27 cellular contexts compared by ENCODE assay signal in genomic region chr9:137836151-137836830, GRCh38. TPM values are rescaled to one million over a fixed set of nuclear protein-coding genes. Genes with fewer than 3 reads are reported as not detected.
"Had no signal": no experiment of that assay in that cellular context is flagged by ENCODE, and none has a peak within 500 bp of the region (broad histone marks: within the 10 kb centered on the region; RNA-seq: fewer than 3 reads in every experiment).

No MANE protein-coding gene starts in this region.

- H3K4me3 ChIP-seq: lower lobe of right lung, uterus had no signal

- ATAC-seq: activated T-helper 17 cell treated with anti-CD3 and anti-CD28 coated beads, Interleukin-2, amount 50 U/mL, for 72 hours; effector memory CD8-positive, alpha-beta T cell; left cardiac atrium; sciatic nerve; stimulated activated effector memory CD8-positive, alpha-beta T cell treated with anti-CD3 and anti-CD28 coated beads, Interleukin-12 subunit alpha, Interleukin-12 subunit beta, amount 100 ng/mL, for 72 hours had no signal

- H3K27ac ChIP-seq: lower lobe of right lung, uterus had no signal

- H3K9me3 ChIP-seq: lower lobe of right lung, uterus had no signal

- DNase-seq: activated CD4-positive, alpha-beta T cell treated with anti-CD3 and anti-CD28 coated beads for 1 hour; activated CD4-positive, alpha-beta T cell treated with anti-CD3 and anti-CD28 coated beads, Interleukin-2, amount 50 U/mL, for 4 hours; activated CD8-positive, alpha-beta memory T cell treated with anti-CD3 and anti-CD28 coated beads for 24 hours; activated CD8-positive, alpha-beta memory T cell treated with anti-CD3 and anti-CD28 coated beads, Interleukin-2, amount 50 U/mL, for 4 hours; activated T-cell treated with anti-CD3 and anti-CD28 coated beads, Interleukin-2, amount 50 U/mL, for 24 hours; central memory CD4-positive, alpha-beta T cell; effector memory CD8-positive, alpha-beta T cell; foreskin melanocyte; hippocampal formation; left cardiac atrium; lower lobe of right lung; mesendoderm; naive B cell; occipital lobe; posterior cingulate gyrus; small intestine; stimulated activated CD4-positive, alpha-beta T cell treated with anti-CD3 and anti-CD28 coated beads, Interleukin-2, amount 100 ng/mL, for 24 hours; T-helper 9 cell; trophoblast cell; uterus had no signal

- H3K4me1 ChIP-seq: lower lobe of right lung, uterus had no signal

- H3K27me3 ChIP-seq: uterus had no signal

- FAIRE-seq: astrocyte, colon, endothelial cell of umbilical vein, small intestine had no signal

- H3K36me3 ChIP-seq: uterus had no signal

RNA-seq across cellular contexts. Expression of gene CACNA1B, which starts 41.3 kb away (rescaled TPM):
- total RNA-seq: esophagus mucosa had no signal
